8 cellular contexts compared by ENCODE assay signal in the genomic region with DNA sequence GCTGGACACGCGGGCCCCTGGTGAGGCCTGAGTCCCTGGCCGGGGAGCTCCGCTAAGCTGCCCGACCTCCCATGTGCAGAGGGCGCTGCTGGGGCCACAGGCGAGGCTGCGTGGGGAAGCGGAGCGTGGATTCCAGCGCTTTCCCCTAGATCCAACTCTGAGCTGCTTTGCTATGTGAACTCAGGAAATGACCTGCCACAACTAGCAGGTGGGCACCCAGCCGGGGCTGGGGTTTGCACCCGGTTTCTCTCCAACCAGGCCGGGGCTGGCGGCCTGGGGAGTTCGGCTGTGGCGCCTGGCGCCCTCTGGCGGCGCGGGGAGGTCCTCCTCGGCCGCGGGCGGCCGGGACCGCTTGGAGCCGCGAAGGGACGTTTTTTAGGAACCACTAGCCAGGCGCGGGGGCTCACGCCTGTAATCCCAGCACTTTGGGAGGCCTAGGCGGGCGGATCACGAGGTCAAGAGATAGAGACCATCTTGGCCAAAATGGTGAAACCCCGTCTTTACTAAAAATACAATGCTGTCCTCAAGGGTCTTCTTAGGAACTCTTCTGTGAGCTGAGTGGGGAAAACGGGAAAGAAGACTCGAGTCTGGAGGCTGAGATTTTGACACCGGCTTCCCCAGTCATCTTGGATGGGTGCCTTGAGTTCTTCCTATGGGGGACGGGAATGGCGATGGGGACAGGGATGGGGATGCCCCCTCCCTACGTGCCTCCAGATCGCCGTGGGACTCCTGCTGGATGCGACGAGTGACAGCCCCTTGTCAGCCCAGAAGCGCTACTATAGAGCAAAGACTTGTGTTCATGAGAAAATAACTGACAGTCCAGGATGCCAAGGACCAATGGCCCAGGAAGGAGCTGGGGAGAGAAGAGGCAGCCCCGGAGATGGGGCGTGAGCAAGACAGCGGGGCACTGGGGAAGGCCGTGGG. TPM values are rescaled to one million over a fixed set of nuclear protein-coding genes. Genes with fewer than 3 reads are reported as not detected.
DNase-seq lines count a peak whose midpoint lies in the region; ATAC-seq, FAIRE-seq and TF ChIP-seq lines count a peak whose summit lies in the region.

No MANE protein-coding gene starts in this region.

- no peak for FAIRE-seq in A549 (lab: Jason Lieb, UNC)

- 36% methylated on average over 46 of the region's 52 CpGs for WGBS in A549 (ENCODE audit: missing lambda C conversion rate)
- WGBS in prostate gland: 52% methylated on average over 43 of the region's 52 CpGs

- CTCF ChIA-PET in A549 (lab: Yijun Ruan, JAX): interaction anchor here (0.6 to 12.4 kb wide), 68 partner anchors 7 to 486 kb away, joined by 3 to 207 read pairs (median 4); a partner anchor contains a TSS

- peak; percentile 99 for TF ChIP-seq CTCF in A549 (IDR thresholded peaks at IDR 0.05)
- peak; percentile 74 to 90 (median 89) for TF ChIP-seq CTCF in prostate gland (IDR thresholded peaks at IDR 0.05)
- peak; percentile 72 to 81 (median 80) for TF ChIP-seq CTCF in vagina (IDR thresholded peaks at IDR 0.05)

- POLR2A ChIA-PET in A549 (lab: Yijun Ruan, JAX): interaction anchor here (0.7 to 2.1 kb wide), 4 partner anchors 12 to 134 kb away, joined by 4 to 14 read pairs (median 6); a partner anchor contains a TSS

- TF ChIP-seq POLR2A in A549 (IDR thresholded peaks at IDR 0.05; ENCODE audit: low read length) (no peak), prostate gland (IDR thresholded peaks at IDR 0.05) (no peak), vagina (IDR thresholded peaks at IDR 0.05) (no peak)

- intact Hi-C loops in Right ventricle myocardium inferior (cut with DNase I) (loop anchor here (1.0 to 5.0 kb wide), 5 partner anchors 35 to 436 kb away; a partner anchor contains a TSS), prostate gland (cut with DNase I) (loop anchor here (2.0 to 10.0 kb wide), 4 partner anchors 63 to 437 kb away; a partner anchor contains a TSS), vagina (cut with DNase I) (loop anchor here (5.0 to 10.0 kb wide), 2 partner anchors 63 to 434 kb away; no protein-coding TSS in a partner anchor)

- no peaks in the 10 kb centered on the region for H3K36me3 ChIP-seq in prostate gland
- peaks cover 0 to 5% of the 10 kb centered on the region in 2 donors for H3K36me3 ChIP-seq in vagina

- no peaks in the 10 kb centered on the region for H3K27me3 ChIP-seq in prostate gland (replicated peaks; ENCODE audit: insufficient read depth)
- H3K27me3 ChIP-seq in vagina: no peaks in the 10 kb centered on the region

- H3K4me1 ChIP-seq in A549 (0 out of 3 replicates have a peak, but pooled peaks cover 3% of the 10 kb centered on the region), prostate gland (replicated peaks) (no peaks in the 10 kb centered on the region), vagina (no peaks in the 10 kb centered on the region)

- peak overlapping the region; percentile 62 to 79 for H3K27ac ChIP-seq in A549
- no peak overlapping the region for H3K27ac ChIP-seq in prostate gland
- no peak overlapping the region for H3K27ac ChIP-seq in vagina

- no peak for TF ChIP-seq EP300 in A549 (IDR thresholded peaks at IDR 0.05)

- H3K9me3 ChIP-seq in A549 (no peaks in the 10 kb centered on the region), prostate gland (no peaks in the 10 kb centered on the region), vagina (no peaks in the 10 kb centered on the region)

- peak; percentile 54 to 74 for DNase-seq in A549 (ENCODE audit: low read depth in 1 of 2, low spot score in 1 of 2)
- DNase-seq in LoVo (ENCODE audit: low spot score): peak; percentile 49
- peak; percentile 66 for DNase-seq in activated T-helper 9 cell treated with anti-CD3 and anti-CD28 coated beads, Interleukin-2, amount 50 U/mL, for 16 hours (ENCODE audit: low read depth)
- DNase-seq in Right ventricle myocardium inferior (ENCODE audit: missing footprints): peak; percentile 90
- DNase-seq in prostate gland (ENCODE audit: low spot score): peak; percentile 35
- no peak for DNase-seq in vagina (ENCODE audit: extremely low spot score in 2 of 2)

- peak overlapping the region; percentile 84 for H3K4me2 ChIP-seq in A549

- TF ChIP-seq RAD21 in A549 (conservative IDR thresholded peaks at IDR 0.05 in 1 of 2, IDR thresholded peaks at IDR 0.05 in 1 of 2): peak; percentile 73 to 95

- ATAC-seq in A549: peak; percentile 86 to 96
- peak; percentile 88 for ATAC-seq in GM19463 (IDR thresholded peaks at IDR 0.05; ENCODE audit: unreplicated experiment)
- ATAC-seq in Right ventricle myocardium inferior: peak; percentile 84
- ATAC-seq in HG03097 (IDR thresholded peaks at IDR 0.05; ENCODE audit: low FRiP score, unreplicated experiment): no peak

- H3K4me3 ChIP-seq in A549 (peak overlapping the region; percentile 29), prostate gland (no peak overlapping the region), vagina (no peak overlapping the region)

TF ChIP-seq in A549, 52 proteins besides CTCF, POLR2A, EP300 and RAD21 (continues in another document):
- TF ChIP-seq HOXA7 (CRISPR knock-in tag; IDR thresholded peaks at IDR 0.05) (no peak), MYC (IDR thresholded peaks at IDR 0.05; ENCODE audit: borderline replicate concordance, low read length) (no peak), ZSCAN20 (CRISPR knock-in tag; IDR thresholded peaks at IDR 0.05) (no peak), SMC3 (IDR thresholded peaks at IDR 0.05) (peak; percentile 98), FOSB (CRISPR knock-in tag; IDR thresholded peaks at IDR 0.05) (no peak), KDM5A (IDR thresholded peaks at IDR 0.05) (no peak), KDM1A (IDR thresholded peaks at IDR 0.05; ENCODE audit: low read depth) (no peak)
- TF ChIP-seq, protein P1, sequence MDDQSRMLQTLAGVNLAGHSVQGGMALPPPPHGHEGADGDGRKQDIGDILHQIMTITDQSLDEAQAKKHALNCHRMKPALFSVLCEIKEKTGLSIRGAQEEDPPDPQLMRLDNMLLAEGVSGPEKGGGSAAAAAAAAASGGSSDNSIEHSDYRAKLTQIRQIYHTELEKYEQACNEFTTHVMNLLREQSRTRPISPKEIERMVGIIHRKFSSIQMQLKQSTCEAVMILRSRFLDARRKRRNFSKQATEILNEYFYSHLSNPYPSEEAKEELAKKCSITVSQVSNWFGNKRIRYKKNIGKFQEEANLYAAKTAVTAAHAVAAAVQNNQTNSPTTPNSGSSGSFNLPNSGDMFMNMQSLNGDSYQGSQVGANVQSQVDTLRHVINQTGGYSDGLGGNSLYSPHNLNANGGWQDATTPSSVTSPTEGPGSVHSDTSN (IDR thresholded peaks at IDR 0.05): no peak
- TF ChIP-seq, protein P2, sequence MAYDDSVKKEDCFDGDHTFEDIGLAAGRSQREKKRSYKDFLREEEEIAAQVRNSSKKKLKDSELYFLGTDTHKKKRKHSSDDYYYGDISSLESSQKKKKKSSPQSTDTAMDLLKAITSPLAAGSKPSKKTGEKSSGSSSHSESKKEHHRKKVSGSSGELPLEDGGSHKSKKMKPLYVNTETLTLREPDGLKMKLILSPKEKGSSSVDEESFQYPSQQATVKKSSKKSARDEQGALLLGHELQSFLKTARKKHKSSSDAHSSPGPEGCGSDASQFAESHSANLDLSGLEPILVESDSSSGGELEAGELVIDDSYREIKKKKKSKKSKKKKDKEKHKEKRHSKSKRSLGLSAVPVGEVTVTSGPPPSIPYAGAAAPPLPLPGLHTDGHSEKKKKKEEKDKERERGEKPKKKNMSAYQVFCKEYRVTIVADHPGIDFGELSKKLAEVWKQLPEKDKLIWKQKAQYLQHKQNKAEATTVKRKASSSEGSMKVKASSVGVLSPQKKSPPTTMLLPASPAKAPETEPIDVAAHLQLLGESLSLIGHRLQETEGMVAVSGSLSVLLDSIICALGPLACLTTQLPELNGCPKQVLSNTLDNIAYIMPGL (CRISPR knock-in tag; IDR thresholded peaks at IDR 0.05; ENCODE audit: borderline replicate concordance): no peak
- TF ChIP-seq, protein P3, sequence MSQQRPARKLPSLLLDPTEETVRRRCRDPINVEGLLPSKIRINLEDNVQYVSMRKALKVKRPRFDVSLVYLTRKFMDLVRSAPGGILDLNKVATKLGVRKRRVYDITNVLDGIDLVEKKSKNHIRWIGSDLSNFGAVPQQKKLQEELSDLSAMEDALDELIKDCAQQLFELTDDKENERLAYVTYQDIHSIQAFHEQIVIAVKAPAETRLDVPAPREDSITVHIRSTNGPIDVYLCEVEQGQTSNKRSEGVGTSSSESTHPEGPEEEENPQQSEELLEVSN (IDR thresholded peaks at IDR 0.05; ENCODE audit: borderline replicate concordance, low read depth): no peak

RNA-seq across cellular contexts. Expression of a gene that starts 12.6 kb away (rescaled TPM):
- polyA plus RNA-seq in A549 (2011; rRNA removed) (45.4 and 45.8 TPM in 2 replicates), A549 (2017; fragmentation: RNase III; extraction: RNeasy Plus Mini Kit Qiagen cat#74134 plus additional on column Dnase treatment) (48.1 to 56.3 TPM (median 50.5 TPM) in 3 replicates)
- polyA plus RNA-seq in A549 (2012; cell fraction: cytosol; rRNA removed): 74.5 and 87.9 TPM in 2 replicates
- 120 and 161 TPM in 2 replicates for polyA plus RNA-seq in A549 (2012; cell fraction: nucleus; rRNA removed)
- polyA minus RNA-seq in A549 (2011; rRNA and poly(A)+ RNA removed): 48.0 and 55.9 TPM in 2 replicates
- total RNA-seq in Right ventricle myocardium inferior (58.6 TPM), prostate gland (10 to 100 TPM; 70.8 to 80.2 TPM), vagina (47.4 TPM)

RNA-seq across cellular contexts. Expression of a gene that starts 22.5 kb away (rescaled TPM):
- 0.93 and 1.00 TPM in 2 replicates for polyA plus RNA-seq in A549 (2011; rRNA removed)
- polyA plus RNA-seq in A549 (2012; cell fraction: cytosol; rRNA removed): 0.30 and 0.34 TPM in 2 replicates
- 0.61 and 0.64 TPM in 2 replicates for polyA plus RNA-seq in A549 (2012; cell fraction: nucleus; rRNA removed)
- 0.10 to 0.32 TPM (median 0.24 TPM) in 3 replicates for polyA plus RNA-seq in A549 (2017; fragmentation: RNase III; extraction: RNeasy Plus Mini Kit Qiagen cat#74134 plus additional on column Dnase treatment)
- 0.29 TPM in 1 of 2 replicates, not detected in the other for polyA minus RNA-seq in A549 (2011; rRNA and poly(A)+ RNA removed)
- not detected for total RNA-seq in Right ventricle myocardium inferior
- 1 to 10 TPM; 1.7 to 2.0 TPM for total RNA-seq in prostate gland
- not detected for total RNA-seq in vagina

RNA-seq across cellular contexts. Expression of a gene that starts 29.3 kb away (rescaled TPM):
- polyA plus RNA-seq in A549 (2011; rRNA removed) (9.5 and 12.4 TPM in 2 replicates), A549 (2017; fragmentation: RNase III; extraction: RNeasy Plus Mini Kit Qiagen cat#74134 plus additional on column Dnase treatment) (6.9 to 7.5 TPM (median 7.4 TPM) in 3 replicates)
- 6.0 and 7.3 TPM in 2 replicates for polyA plus RNA-seq in A549 (2012; cell fraction: cytosol; rRNA removed)
- 45.6 and 50.6 TPM in 2 replicates for polyA plus RNA-seq in A549 (2012; cell fraction: nucleus; rRNA removed)
- 16.4 and 25.5 TPM in 2 replicates for polyA minus RNA-seq in A549 (2011; rRNA and poly(A)+ RNA removed)
- total RNA-seq in Right ventricle myocardium inferior (30.6 TPM), prostate gland (100 to 1,000 TPM; 141 to 192 TPM), vagina (38.1 TPM)

RNA-seq across cellular contexts. Expression of a gene that starts 29.6 kb away (rescaled TPM):
- 0.08 TPM in 1 of 2 replicates, not detected in the other for polyA plus RNA-seq in A549 (2011; rRNA removed)
- polyA plus RNA-seq in A549 (2012; cell fraction: cytosol; rRNA removed): 0.04 and 0.07 TPM in 2 replicates
- 0.05 TPM in 1 of 2 replicates, not detected in the other for polyA plus RNA-seq in A549 (2012; cell fraction: nucleus; rRNA removed)
- polyA plus RNA-seq in A549 (2017; fragmentation: RNase III; extraction: RNeasy Plus Mini Kit Qiagen cat#74134 plus additional on column Dnase treatment): not detected in 3 replicates
- not detected in 2 replicates for polyA minus RNA-seq in A549 (2011; rRNA and poly(A)+ RNA removed)
- 0.19 TPM for total RNA-seq in Right ventricle myocardium inferior
- total RNA-seq in prostate gland: 1 to 10 TPM in 1 of 2 donors, not detected in 1; 7.9 TPM
- total RNA-seq in vagina: 2.7 TPM

Comparison
In these comparisons a context has a peak if more than half of its experiments do, and no peak if none do; other contexts are left out.
1. DNase-seq: peak in A549 (2 of 2), LoVo (single experiment), activated T-helper 9 cell treated with anti-CD3 and anti-CD28 coated beads, Interleukin-2, amount 50 U/mL, for 16 hours (single experiment), Right ventricle myocardium inferior (single experiment) and prostate gland (single experiment); none in vagina (0 of 2).
2. H3K27ac ChIP-seq: peak in A549 (2 of 2); none in prostate gland (0 of 2) and vagina (single experiment).
3. Peak in every context shown above with its lines, with median percentiles within 50 percentile points of each other: CTCF ChIP-seq.